In the genomic region with DNA sequence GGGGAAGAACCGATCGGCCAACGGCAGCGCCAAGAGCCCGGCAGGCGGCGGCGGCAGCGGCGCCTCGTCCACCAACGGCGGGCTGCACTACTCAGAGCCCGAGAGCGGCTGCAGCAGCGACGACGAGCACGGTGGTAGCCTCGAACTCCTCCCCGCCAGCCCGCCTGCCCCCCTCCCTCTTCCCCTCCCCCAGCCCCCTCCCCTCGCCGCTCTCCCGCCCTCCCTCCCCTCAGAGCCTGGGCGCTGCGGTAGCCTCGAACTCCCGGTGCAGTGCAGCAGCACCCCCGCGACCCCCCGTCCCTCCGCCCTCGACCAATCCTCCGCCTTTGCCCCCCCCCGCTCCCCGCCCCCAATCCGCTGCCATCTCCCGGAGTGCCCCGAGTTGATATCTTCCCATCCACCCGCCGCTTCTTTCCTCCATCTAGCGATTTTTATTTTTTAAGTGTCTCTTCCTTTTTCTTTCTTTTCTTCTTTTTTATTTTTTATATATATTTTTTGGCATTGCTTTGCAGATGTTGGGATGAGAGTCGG, we compare ENCODE assay signal across 8 cellular contexts. TPM values are rescaled to one million over a fixed set of nuclear protein-coding genes. Genes with fewer than 3 reads are reported as not detected.
A peak's percentile ranks its signal among the peaks of the same experiment; 100 is the strongest.
DNase-seq lines count a peak whose midpoint lies in the region; ATAC-seq, FAIRE-seq and TF ChIP-seq lines count a peak whose summit lies in the region.

No MANE protein-coding gene starts in this region.

- DNase-seq in A673 (ENCODE audit: low spot score) (peak; percentile 75), GM12865 (ENCODE audit: low read depth) (no peak), HTR-8/SVneo (ENCODE audit: insufficient read length, low spot score) (peak; percentile 61), SW480 (ENCODE audit: low spot score) (peak; percentile 69), colonic mucosa (peak; percentile 67)
- peak; percentile 21 to 26 for DNase-seq in stimulated activated CD8-positive, alpha-beta memory T cell treated with anti-CD3 and anti-CD28 coated beads, Interleukin-15, amount 100 ng/mL, for 4 hours (ENCODE audit: low read depth in 2 of 2)

- BruUV-seq in A673 (replicated peaks; lab: Mats Ljungman, UMichigan), result no TSS peak

- intact Hi-C loops in A673 (cut with micrococcal nuclease; ENCODE audit: unreplicated experiment), result loop anchor here (1.0 to 10.0 kb wide), 2 partner anchors 46 to 825 kb away; no protein-coding TSS in a partner anchor
- intact Hi-C loops in colonic mucosa (cut with DNase I), result loop anchor here (10.0 kb wide), 1 partner anchor 125 kb away; a partner anchor contains a TSS

- CTCF ChIA-PET in A673 (lab: Charles Lee), result no interaction called here

- no peak for TF ChIP-seq RAD21 in liver (IDR thresholded peaks at IDR 0.05)

- H3K27me3 ChIP-seq in A673 (replicated peaks; ENCODE audit: insufficient read depth, low read depth, low read length, poor library complexity) (no peaks in the 10 kb centered on the region), colonic mucosa (no peaks in the 10 kb centered on the region), liver (ENCODE audit: control insufficient read depth in 4 of 4, insufficient read depth in 4 of 4, low read length in 3 of 4) (no peaks in the 10 kb centered on the region)

- no peak for ATAC-seq in GM18858 (IDR thresholded peaks at IDR 0.05; ENCODE audit: unreplicated experiment)

- TF ChIP-seq CTCF in A673 (conservative IDR thresholded peaks at IDR 0.05; ENCODE audit: low read depth, low read length) (no peak), GM12865 (IDR thresholded peaks at IDR 0.05; ENCODE audit: insufficient read depth, low read depth, low read length, missing control alignments) (no peak), colonic mucosa (IDR thresholded peaks at IDR 0.05) (no peak), liver (IDR thresholded peaks at IDR 0.05; ENCODE audit: low read depth, low read length, missing input control) (no peak)

- peaks cover 3% of the 10 kb centered on the region for H3K36me3 ChIP-seq in A673 (ENCODE audit: insufficient read depth, low read length, poor library complexity, severe bottlenecking)
- no peaks in the 10 kb centered on the region for H3K36me3 ChIP-seq in colonic mucosa
- H3K36me3 ChIP-seq in liver (ENCODE audit: control insufficient read depth in 4 of 4, insufficient read depth in 3 of 4, low read depth in 1 of 4, low read length in 3 of 4), result no peaks in the 10 kb centered on the region

- H3K27ac ChIP-seq in A673 (ENCODE audit: low read depth, low read length, poor library complexity, severe bottlenecking) (peak overlapping the region; percentile 96), colonic mucosa (peak overlapping the region; percentile 97), liver (ENCODE audit: low read depth in 1 of 2, low read length in 2 of 2) (peak overlapping the region; percentile 95 to 99)

- H3K9ac ChIP-seq in colonic mucosa (ENCODE audit: low read depth in 2 of 2, low read length in 2 of 2), result peak overlapping the region; percentile 89 to 97
- H3K9ac ChIP-seq in liver (ENCODE audit: low read depth in 1 of 2, low read length in 2 of 2), result peak overlapping the region; percentile 53 to 69

- H3K4me1 ChIP-seq in A673 (ENCODE audit: insufficient read depth, low read length, poor library complexity, severe bottlenecking) (peaks cover 17% of the 10 kb centered on the region), colonic mucosa (peaks cover 6% of the 10 kb centered on the region), liver (ENCODE audit: control insufficient read depth in 4 of 4, insufficient read depth in 4 of 4, low read length in 3 of 4) (peaks cover 2 to 24% (median 15%) of the 10 kb centered on the region in 4 donors)

- POLR2A ChIA-PET in A673 (lab: Charles Lee; ENCODE audit: low non-redundant PET), result no interaction called here

- H3K9me3 ChIP-seq in A673 (ENCODE audit: low read depth, low read length, poor library complexity, severe bottlenecking) (no peaks in the 10 kb centered on the region), colonic mucosa (no peaks in the 10 kb centered on the region), liver (ENCODE audit: control insufficient read depth in 4 of 4, low read length in 3 of 4) (no peaks in the 10 kb centered on the region)

- no peak for FAIRE-seq in HTR-8/SVneo (lab: Jason Lieb, UNC)

- H3K4me3 ChIP-seq in A673 (ENCODE audit: low read depth, low read length, poor library complexity, severe bottlenecking), result peak overlapping the region; percentile 98
- H3K4me3 ChIP-seq in GM12865 (ENCODE audit: low read depth, low read length), result peak overlapping the region; percentile 89
- peak overlapping the region; percentile 87 for H3K4me3 ChIP-seq in colonic mucosa
- H3K4me3 ChIP-seq in liver (ENCODE audit: low read depth in 1 of 3, low read length in 3 of 3), result peak overlapping the region; percentile 75 to 96 (median 81)

- WGBS in liver, result under 1% methylated on average over 44 of the region's 44 CpGs

TF ChIP-seq in liver, 16 proteins besides CTCF, POLR2A, EP300 and RAD21:
- TF ChIP-seq HNF4G (IDR thresholded peaks at IDR 0.05) (no peak), NR2F2 (IDR thresholded peaks at IDR 0.05) (no peak), FOXA2 (IDR thresholded peaks at IDR 0.05) (no peak), JUND (IDR thresholded peaks at IDR 0.05) (no peak)
- TF ChIP-seq, protein P1, sequence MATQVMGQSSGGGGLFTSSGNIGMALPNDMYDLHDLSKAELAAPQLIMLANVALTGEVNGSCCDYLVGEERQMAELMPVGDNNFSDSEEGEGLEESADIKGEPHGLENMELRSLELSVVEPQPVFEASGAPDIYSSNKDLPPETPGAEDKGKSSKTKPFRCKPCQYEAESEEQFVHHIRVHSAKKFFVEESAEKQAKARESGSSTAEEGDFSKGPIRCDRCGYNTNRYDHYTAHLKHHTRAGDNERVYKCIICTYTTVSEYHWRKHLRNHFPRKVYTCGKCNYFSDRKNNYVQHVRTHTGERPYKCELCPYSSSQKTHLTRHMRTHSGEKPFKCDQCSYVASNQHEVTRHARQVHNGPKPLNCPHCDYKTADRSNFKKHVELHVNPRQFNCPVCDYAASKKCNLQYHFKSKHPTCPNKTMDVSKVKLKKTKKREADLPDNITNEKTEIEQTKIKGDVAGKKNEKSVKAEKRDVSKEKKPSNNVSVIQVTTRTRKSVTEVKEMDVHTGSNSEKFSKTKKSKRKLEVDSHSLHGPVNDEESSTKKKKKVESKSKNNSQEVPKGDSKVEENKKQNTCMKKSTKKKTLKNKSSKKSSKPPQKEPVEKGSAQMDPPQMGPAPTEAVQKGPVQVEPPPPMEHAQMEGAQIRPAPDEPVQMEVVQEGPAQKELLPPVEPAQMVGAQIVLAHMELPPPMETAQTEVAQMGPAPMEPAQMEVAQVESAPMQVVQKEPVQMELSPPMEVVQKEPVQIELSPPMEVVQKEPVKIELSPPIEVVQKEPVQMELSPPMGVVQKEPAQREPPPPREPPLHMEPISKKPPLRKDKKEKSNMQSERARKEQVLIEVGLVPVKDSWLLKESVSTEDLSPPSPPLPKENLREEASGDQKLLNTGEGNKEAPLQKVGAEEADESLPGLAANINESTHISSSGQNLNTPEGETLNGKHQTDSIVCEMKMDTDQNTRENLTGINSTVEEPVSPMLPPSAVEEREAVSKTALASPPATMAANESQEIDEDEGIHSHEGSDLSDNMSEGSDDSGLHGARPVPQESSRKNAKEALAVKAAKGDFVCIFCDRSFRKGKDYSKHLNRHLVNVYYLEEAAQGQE (IDR thresholded peaks at IDR 0.05), result no peak
- TF ChIP-seq, protein P2, sequence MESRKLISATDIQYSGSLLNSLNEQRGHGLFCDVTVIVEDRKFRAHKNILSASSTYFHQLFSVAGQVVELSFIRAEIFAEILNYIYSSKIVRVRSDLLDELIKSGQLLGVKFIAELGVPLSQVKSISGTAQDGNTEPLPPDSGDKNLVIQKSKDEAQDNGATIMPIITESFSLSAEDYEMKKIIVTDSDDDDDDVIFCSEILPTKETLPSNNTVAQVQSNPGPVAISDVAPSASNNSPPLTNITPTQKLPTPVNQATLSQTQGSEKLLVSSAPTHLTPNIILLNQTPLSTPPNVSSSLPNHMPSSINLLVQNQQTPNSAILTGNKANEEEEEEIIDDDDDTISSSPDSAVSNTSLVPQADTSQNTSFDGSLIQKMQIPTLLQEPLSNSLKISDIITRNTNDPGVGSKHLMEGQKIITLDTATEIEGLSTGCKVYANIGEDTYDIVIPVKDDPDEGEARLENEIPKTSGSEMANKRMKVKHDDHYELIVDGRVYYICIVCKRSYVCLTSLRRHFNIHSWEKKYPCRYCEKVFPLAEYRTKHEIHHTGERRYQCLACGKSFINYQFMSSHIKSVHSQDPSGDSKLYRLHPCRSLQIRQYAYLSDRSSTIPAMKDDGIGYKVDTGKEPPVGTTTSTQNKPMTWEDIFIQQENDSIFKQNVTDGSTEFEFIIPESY (IDR thresholded peaks at IDR 0.05), result no peak

RNA-seq across cellular contexts. Expression of a gene that starts 0.5 kb away (rescaled TPM):
- total RNA-seq in A673 (2021) (39.0 and 39.6 TPM in 2 replicates), colonic mucosa (10 to 100 TPM; 34.7 to 37.8 TPM), liver (10 to 100 TPM; 15.0 to 20.2 TPM)
- 10 to 100 TPM in 1 of 2 donors, 1 to 10 TPM in 1; 7.8 to 11.8 TPM for polyA plus RNA-seq in liver
